ENCODE assay signal across 21 cellular contexts in the genomic region with DNA sequence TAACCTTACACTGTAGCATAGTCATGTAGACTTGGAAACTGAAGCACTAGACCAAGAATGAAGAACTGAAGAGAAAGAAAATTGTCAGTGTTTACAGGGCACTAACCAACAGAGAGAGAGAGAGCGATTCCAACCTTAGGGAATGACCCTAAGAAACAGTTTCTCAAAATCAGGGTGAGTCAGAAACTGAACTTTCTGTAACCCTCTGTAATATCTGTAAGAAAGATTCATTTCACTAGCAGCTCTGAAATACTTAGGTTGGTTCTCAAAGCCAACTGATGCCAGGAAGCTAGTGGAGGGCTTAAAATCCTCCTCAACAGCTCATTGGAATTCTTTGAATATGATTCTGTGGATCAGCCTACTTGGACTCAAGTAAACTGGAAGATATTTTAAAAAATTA.
DNase-seq lines count a peak whose midpoint lies in the region; ATAC-seq and TF ChIP-seq lines count a peak whose summit lies in the region.
"Had no signal": no experiment of that assay in that cellular context is flagged by ENCODE, and none has a peak within 500 bp of the region (broad histone marks: within the 10 kb centered on the region; RNA-seq: fewer than 3 reads in every experiment).

No MANE protein-coding gene starts in this region.

- no peaks in the 10 kb centered on the region for H3K27me3 Mint-ChIP-seq in activated CD4-positive, alpha-beta T cell treated with anti-CD3 and anti-CD28 coated beads for 36 hours

- CTCF ChIA-PET in activated CD4-positive, alpha-beta T cell treated with anti-CD3 and anti-CD28 coated beads for 36 hours (lab: Charles Lee), result no interaction called here

- no peak overlapping the region for H3K4me3 Mint-ChIP-seq in activated CD4-positive, alpha-beta T cell treated with anti-CD3 and anti-CD28 coated beads for 36 hours
- H3K4me3 Mint-ChIP-seq: neural progenitor cell; T-helper 2 cell treated with Interferon-gamma antibody and Interleukin-4, amounts not matched to agents 5 μg/mL and 100 μg/mL, for 36 hours had no signal

- DNase-seq in AG10803 (ENCODE audit: low read depth) (peak; percentile 3), RPMI7951 (ENCODE audit: low read depth) (peak; percentile 64), fibroblast of mammary gland (ENCODE audit: low read depth) (peak; percentile 17), non-pigmented ciliary epithelial cell (ENCODE audit: low read depth) (peak; percentile 17), DMS153 treated with DMSO at 0.1 percent for 48 hours (lab: John Stamatoyannopoulos, UW; ENCODE audit: unreplicated experiment) (no peak), COLO829 (ENCODE audit: low spot score) (no peak)
- DNase-seq in activated CD4-positive, alpha-beta T cell treated with anti-CD3 and anti-CD28 coated beads for 36 hours, result no peak
- DNase-seq: activated CD4-positive, CD25-positive, alpha-beta regulatory T cell treated with anti-CD3 and anti-CD28 coated beads, Interleukin-2, amount 50 U/mL, for 72 hours; cortex of kidney; GDM1; glutamatergic neuron; MM.1S; NCI-H187 treated with DMSO at 0.1 percent for 48 hours; NCI-H510A; right cardiac atrium; SIG-M5; stimulated activated CD4-positive, alpha-beta T cell treated with anti-CD3 and anti-CD28 coated beads, Interleukin-2, amount 100 ng/mL, for 48 hours had no signal

- intact Hi-C loops in activated CD4-positive, alpha-beta T cell treated with anti-CD3 and anti-CD28 coated beads for 36 hours (cut with DNase I, micrococcal nuclease), result no loop called here

- TF ChIP-seq CTCF in AG10803 (conservative IDR thresholded peaks at IDR 0.05; ENCODE audit: low read length) (no peak), fibroblast of mammary gland (conservative IDR thresholded peaks at IDR 0.05; ENCODE audit: control insufficient read depth, insufficient read depth, low read depth, low read length) (no peak)

- H3K4me3 ChIP-seq in AG10803 (ENCODE audit: low read length) (no peak overlapping the region), fibroblast of mammary gland (ENCODE audit: control insufficient read depth, low read depth, low read length) (no peak overlapping the region)
- H3K4me3 ChIP-seq: neural progenitor cell had no signal

- POLR2A ChIA-PET in activated CD4-positive, alpha-beta T cell treated with anti-CD3 and anti-CD28 coated beads for 36 hours (lab: Charles Lee), result no interaction called here

- H3K4me1 Mint-ChIP-seq in activated CD4-positive, alpha-beta T cell treated with anti-CD3 and anti-CD28 coated beads for 36 hours, result no peaks in the 10 kb centered on the region
- H3K4me1 Mint-ChIP-seq: neural progenitor cell had no signal

- no peak overlapping the region for H3K27ac Mint-ChIP-seq in activated CD4-positive, alpha-beta T cell treated with anti-CD3 and anti-CD28 coated beads for 36 hours
- H3K27ac Mint-ChIP-seq: activated T-helper 2 cell treated with anti-CD3 and anti-CD28 coated beads, Interferon-gamma antibody, Interleukin-2, Interleukin-4, amounts not matched to agents 10 μg/mL and 5 μg/mL and 100 μg/mL, durations not matched to agents 14 hours and 24 hours and 36 hours; neural progenitor cell; T-helper 2 cell treated with Interferon-gamma antibody and Interleukin-4, amounts not matched to agents 5 μg/mL and 100 μg/mL, for 36 hours had no signal

- no peaks in the 10 kb centered on the region for H3K36me3 Mint-ChIP-seq in activated CD4-positive, alpha-beta T cell treated with anti-CD3 and anti-CD28 coated beads for 36 hours (ENCODE audit: low read depth)
- H3K36me3 Mint-ChIP-seq: neural progenitor cell had no signal

- ATAC-seq in activated CD4-positive, CD25-positive, alpha-beta regulatory T cell treated with anti-CD3 and anti-CD28 coated beads, Interleukin-2, amount 50 U/mL, for 24 hours, result no peak
- ATAC-seq in activated CD4-positive, alpha-beta T cell treated with anti-CD3 and anti-CD28 coated beads for 36 hours, result no peak
- ATAC-seq: right cardiac atrium had no signal

- H3K9me3 Mint-ChIP-seq in activated CD4-positive, alpha-beta T cell treated with anti-CD3 and anti-CD28 coated beads for 36 hours (ENCODE audit: low read depth), result peaks cover 7% of the 10 kb centered on the region
- H3K9me3 Mint-ChIP-seq: neural progenitor cell had no signal

Comparison
In these comparisons a context has a peak if more than half of its experiments do, and no peak if none do; other contexts are left out.
1. DNase-seq: peak in AG10803 (single experiment), RPMI7951 (single experiment), fibroblast of mammary gland (single experiment) and non-pigmented ciliary epithelial cell (single experiment); none in DMS153 treated with DMSO at 0.1 percent for 48 hours (single experiment), COLO829 (single experiment) and activated CD4-positive, alpha-beta T cell treated with anti-CD3 and anti-CD28 coated beads for 36 hours (single experiment).